3 cellular contexts compared by ENCODE assay signal in genomic region chr9:121652838-121653231, GRCh38.
TF ChIP-seq lines count a peak whose summit lies in the region.

No MANE protein-coding gene starts in this region.

TF ChIP-seq in A549, 52 proteins besides CTCF, POLR2A, EP300 and RAD21 (continued from another document):
- TF ChIP-seq ZFP36 (IDR thresholded peaks at IDR 0.05; ENCODE audit: borderline replicate concordance, partially characterized antibody) (no peak), CBX8 (IDR thresholded peaks at IDR 0.05) (no peak), RARB (CRISPR knock-in tag; IDR thresholded peaks at IDR 0.05) (no peak), POLR2AphosphoS2 (conservative IDR thresholded peaks at IDR 0.05; ENCODE audit: low read length) (no peak), JUN (IDR thresholded peaks at IDR 0.05) (no peak), MAX (IDR thresholded peaks at IDR 0.05) (no peak), BCL3 (IDR thresholded peaks at IDR 0.05) (no peak), CBX2 (IDR thresholded peaks at IDR 0.05; ENCODE audit: borderline replicate concordance, low read depth) (no peak), ESRRA (IDR thresholded peaks at IDR 0.05; ENCODE audit: borderline replicate concordance, low read length) (no peak), RCOR1 (IDR thresholded peaks at IDR 0.05; ENCODE audit: low read depth, low read length) (no peak), KDM5A (IDR thresholded peaks at IDR 0.05) (no peak), SREBF2 (IDR thresholded peaks at IDR 0.05) (no peak), CEBPB (IDR thresholded peaks at IDR 0.05) (no peak)

TF ChIP-seq in SK-N-SH, 30 proteins besides CTCF, POLR2A, EP300 and RAD21 (continued from another document):
- no peak for TF ChIP-seq JUND (IDR thresholded peaks at IDR 0.05)
- no peak for TF ChIP-seq MXI1 (IDR thresholded peaks at IDR 0.05; ENCODE audit: low read depth, low read length)
- no peak for TF ChIP-seq RCOR1 (IDR thresholded peaks at IDR 0.05; ENCODE audit: low read length)
- TF ChIP-seq REST (IDR thresholded peaks at IDR 0.05; ENCODE audit: low read depth, low read length), result no peak
- TF ChIP-seq YY1 (IDR thresholded peaks at IDR 0.05; ENCODE audit: low read depth), result no peak
- no peak for TF ChIP-seq PBX3 (IDR thresholded peaks at IDR 0.05)
- no peak for TF ChIP-seq FOSL2 (IDR thresholded peaks at IDR 0.05; ENCODE audit: borderline replicate concordance, low read depth)
- no peak for TF ChIP-seq TAF1 (IDR thresholded peaks at IDR 0.05; ENCODE audit: borderline replicate concordance, low read depth, low read length)

TF ChIP-seq in HEK293T, 16 proteins besides CTCF, POLR2A, EP300 and RAD21 (continued from another document):
- no peak for TF ChIP-seq LEF1 (IDR thresholded peaks at IDR 0.05; ENCODE audit: borderline replicate concordance)
- TF ChIP-seq ELF4 (IDR thresholded peaks at IDR 0.05), result no peak
- TF ChIP-seq PKNOX1 (IDR thresholded peaks at IDR 0.05), result no peak
- no peak for TF ChIP-seq HDGF (IDR thresholded peaks at IDR 0.05; ENCODE audit: borderline replicate concordance)
- no peak for TF ChIP-seq CTBP1 (IDR thresholded peaks at IDR 0.05; ENCODE audit: borderline replicate concordance)
- no peak for TF ChIP-seq FOXK2 (IDR thresholded peaks at IDR 0.05)
- TF ChIP-seq SUZ12 (IDR thresholded peaks at IDR 0.05), result no peak
- TF ChIP-seq SP1 (IDR thresholded peaks at IDR 0.05), result no peak
- no peak for TF ChIP-seq BHLHE40 (IDR thresholded peaks at IDR 0.05; ENCODE audit: borderline replicate concordance)
- no peak for TF ChIP-seq L3MBTL2 (conservative IDR thresholded peaks at IDR 0.05)
- TF ChIP-seq FOXA1 (IDR thresholded peaks at IDR 0.05), result no peak
- TF ChIP-seq FOXM1 (IDR thresholded peaks at IDR 0.05; ENCODE audit: borderline replicate concordance), result no peak
- TF ChIP-seq TARDBP (IDR thresholded peaks at IDR 0.05), result no peak
